1 cellular context compared by ENCODE assay signal in genomic region chr1:228964178-228964819, GRCh38.
TF ChIP-seq lines count a peak whose summit lies in the region.

No MANE protein-coding gene starts in this region.

TF ChIP-seq in HepG2, 621 proteins besides CTCF, POLR2A, EP300 and RAD21 (continued from another document and continues in another):
- 0 out of 2 replicates have a peak, but pooled peaks have one; percentile 22 for TF ChIP-seq SKIL (CRISPR knock-in tag; IDR thresholded peaks at IDR 0.05; ENCODE audit: borderline replicate concordance)
- TF ChIP-seq LCORL (IDR thresholded peaks at IDR 0.05): no peak
- TF ChIP-seq LCORL (CRISPR knock-in tag; IDR thresholded peaks at IDR 0.05): peak; percentile 78; the same call in 1 of the 2 replicates
- TF ChIP-seq, protein P1, sequence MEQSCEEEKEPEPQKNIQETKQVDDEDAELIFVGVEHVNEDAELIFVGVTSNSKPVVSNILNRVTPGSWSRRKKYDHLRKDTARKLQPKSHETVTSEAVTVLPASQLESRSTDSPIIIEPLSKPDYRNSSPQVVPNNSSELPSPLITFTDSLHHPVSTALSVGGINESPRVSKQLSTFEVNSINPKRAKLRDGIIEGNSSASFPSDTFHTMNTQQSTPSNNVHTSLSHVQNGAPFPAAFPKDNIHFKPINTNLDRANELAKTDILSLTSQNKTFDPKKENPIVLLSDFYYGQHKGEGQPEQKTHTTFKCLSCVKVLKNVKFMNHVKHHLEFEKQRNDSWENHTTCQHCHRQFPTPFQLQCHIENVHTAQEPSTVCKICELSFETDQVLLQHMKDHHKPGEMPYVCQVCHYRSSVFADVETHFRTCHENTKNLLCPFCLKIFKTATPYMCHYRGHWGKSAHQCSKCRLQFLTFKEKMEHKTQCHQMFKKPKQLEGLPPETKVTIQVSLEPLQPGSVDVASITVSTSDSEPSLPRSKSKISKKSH (CRISPR knock-in tag; IDR thresholded peaks at IDR 0.05; ENCODE audit: borderline replicate concordance): no peak
- peak; percentile 84; the same call in 1 of the 2 replicates for TF ChIP-seq BORCS8-MEF2B (CRISPR knock-in tag; IDR thresholded peaks at IDR 0.05)
- peak; percentile 79 for TF ChIP-seq TARDBP (CRISPR knock-in tag; IDR thresholded peaks at IDR 0.05)
- TF ChIP-seq, protein P2, sequence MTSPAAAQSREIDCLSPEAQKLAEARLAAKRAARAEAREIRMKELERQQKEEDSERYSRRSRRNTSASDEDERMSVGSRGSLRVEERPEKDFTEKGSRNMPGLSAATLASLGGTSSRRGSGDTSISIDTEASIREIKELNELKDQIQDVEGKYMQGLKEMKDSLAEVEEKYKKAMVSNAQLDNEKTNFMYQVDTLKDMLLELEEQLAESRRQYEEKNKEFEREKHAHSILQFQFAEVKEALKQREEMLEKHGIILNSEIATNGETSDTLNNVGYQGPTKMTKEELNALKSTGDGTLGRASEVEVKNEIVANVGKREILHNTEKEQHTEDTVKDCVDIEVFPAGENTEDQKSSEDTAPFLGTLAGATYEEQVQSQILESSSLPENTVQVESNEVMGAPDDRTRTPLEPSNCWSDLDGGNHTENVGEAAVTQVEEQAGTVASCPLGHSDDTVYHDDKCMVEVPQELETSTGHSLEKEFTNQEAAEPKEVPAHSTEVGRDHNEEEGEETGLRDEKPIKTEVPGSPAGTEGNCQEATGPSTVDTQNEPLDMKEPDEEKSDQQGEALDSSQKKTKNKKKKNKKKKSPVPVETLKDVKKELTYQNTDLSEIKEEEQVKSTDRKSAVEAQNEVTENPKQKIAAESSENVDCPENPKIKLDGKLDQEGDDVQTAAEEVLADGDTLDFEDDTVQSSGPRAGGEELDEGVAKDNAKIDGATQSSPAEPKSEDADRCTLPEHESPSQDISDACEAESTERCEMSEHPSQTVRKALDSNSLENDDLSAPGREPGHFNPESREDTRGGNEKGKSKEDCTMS (CRISPR knock-in tag; conservative IDR thresholded peaks at IDR 0.05): no peak
- TF ChIP-seq RAD51 (IDR thresholded peaks at IDR 0.05; ENCODE audit: borderline replicate concordance): no peak
- TF ChIP-seq, protein P3, sequence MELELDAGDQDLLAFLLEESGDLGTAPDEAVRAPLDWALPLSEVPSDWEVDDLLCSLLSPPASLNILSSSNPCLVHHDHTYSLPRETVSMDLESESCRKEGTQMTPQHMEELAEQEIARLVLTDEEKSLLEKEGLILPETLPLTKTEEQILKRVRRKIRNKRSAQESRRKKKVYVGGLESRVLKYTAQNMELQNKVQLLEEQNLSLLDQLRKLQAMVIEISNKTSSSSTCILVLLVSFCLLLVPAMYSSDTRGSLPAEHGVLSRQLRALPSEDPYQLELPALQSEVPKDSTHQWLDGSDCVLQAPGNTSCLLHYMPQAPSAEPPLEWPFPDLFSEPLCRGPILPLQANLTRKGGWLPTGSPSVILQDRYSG (CRISPR knock-in tag; IDR thresholded peaks at IDR 0.05): no peak
- TF ChIP-seq, protein P4, sequence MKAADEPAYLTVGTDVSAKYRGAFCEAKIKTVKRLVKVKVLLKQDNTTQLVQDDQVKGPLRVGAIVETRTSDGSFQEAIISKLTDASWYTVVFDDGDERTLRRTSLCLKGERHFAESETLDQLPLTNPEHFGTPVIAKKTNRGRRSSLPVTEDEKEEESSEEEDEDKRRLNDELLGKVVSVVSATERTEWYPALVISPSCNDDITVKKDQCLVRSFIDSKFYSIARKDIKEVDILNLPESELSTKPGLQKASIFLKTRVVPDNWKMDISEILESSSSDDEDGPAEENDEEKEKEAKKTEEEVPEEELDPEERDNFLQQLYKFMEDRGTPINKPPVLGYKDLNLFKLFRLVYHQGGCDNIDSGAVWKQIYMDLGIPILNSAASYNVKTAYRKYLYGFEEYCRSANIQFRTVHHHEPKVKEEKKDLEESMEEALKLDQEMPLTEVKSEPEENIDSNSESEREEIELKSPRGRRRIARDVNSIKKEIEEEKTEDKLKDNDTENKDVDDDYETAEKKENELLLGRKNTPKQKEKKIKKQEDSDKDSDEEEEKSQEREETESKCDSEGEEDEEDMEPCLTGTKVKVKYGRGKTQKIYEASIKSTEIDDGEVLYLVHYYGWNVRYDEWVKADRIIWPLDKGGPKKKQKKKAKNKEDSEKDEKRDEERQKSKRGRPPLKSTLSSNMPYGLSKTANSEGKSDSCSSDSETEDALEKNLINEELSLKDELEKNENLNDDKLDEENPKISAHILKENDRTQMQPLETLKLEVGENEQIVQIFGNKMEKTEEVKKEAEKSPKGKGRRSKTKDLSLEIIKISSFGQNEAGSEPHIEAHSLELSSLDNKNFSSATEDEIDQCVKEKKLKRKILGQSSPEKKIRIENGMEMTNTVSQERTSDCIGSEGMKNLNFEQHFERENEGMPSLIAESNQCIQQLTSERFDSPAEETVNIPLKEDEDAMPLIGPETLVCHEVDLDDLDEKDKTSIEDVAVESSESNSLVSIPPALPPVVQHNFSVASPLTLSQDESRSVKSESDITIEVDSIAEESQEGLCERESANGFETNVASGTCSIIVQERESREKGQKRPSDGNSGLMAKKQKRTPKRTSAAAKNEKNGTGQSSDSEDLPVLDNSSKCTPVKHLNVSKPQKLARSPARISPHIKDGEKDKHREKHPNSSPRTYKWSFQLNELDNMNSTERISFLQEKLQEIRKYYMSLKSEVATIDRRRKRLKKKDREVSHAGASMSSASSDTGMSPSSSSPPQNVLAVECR (CRISPR knock-in tag; IDR thresholded peaks at IDR 0.05; ENCODE audit: borderline replicate concordance): peak; percentile 50; the same call in 1 of the 2 replicates
- TF ChIP-seq SIN3A (IDR thresholded peaks at IDR 0.05; ENCODE audit: borderline replicate concordance, low read depth, low read length): no peak
- peak; percentile 37; the same call in 1 of the 2 replicates for TF ChIP-seq ZNF788 (CRISPR knock-in tag; IDR thresholded peaks at IDR 0.05; ENCODE audit: borderline replicate concordance)
- no peak for TF ChIP-seq THAP7 (CRISPR knock-in tag; IDR thresholded peaks at IDR 0.05)
- peak; percentile 75 for TF ChIP-seq RXRB (CRISPR knock-in tag; IDR thresholded peaks at IDR 0.05; ENCODE audit: borderline replicate concordance)
- TF ChIP-seq ZNF136 (CRISPR knock-in tag; IDR thresholded peaks at IDR 0.05; ENCODE audit: low read depth): no peak
- no peak for TF ChIP-seq NKX3-1 (CRISPR knock-in tag; IDR thresholded peaks at IDR 0.05)
- TF ChIP-seq, protein P5, sequence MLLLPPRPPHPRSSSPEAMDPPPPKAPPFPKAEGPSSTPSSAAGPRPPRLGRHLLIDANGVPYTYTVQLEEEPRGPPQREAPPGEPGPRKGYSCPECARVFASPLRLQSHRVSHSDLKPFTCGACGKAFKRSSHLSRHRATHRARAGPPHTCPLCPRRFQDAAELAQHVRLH (CRISPR knock-in tag; IDR thresholded peaks at IDR 0.05; ENCODE audit: borderline replicate concordance, low read depth): no peak
- TF ChIP-seq IRF2 (CRISPR knock-in tag; IDR thresholded peaks at IDR 0.05): peak; percentile 60; the same call in 1 of the 2 replicates
- TF ChIP-seq ATM (IDR thresholded peaks at IDR 0.05; ENCODE audit: borderline replicate concordance): no peak
- no peak for TF ChIP-seq BRCA1 (CRISPR knock-in tag; IDR thresholded peaks at IDR 0.05)
- TF ChIP-seq, protein P6, sequence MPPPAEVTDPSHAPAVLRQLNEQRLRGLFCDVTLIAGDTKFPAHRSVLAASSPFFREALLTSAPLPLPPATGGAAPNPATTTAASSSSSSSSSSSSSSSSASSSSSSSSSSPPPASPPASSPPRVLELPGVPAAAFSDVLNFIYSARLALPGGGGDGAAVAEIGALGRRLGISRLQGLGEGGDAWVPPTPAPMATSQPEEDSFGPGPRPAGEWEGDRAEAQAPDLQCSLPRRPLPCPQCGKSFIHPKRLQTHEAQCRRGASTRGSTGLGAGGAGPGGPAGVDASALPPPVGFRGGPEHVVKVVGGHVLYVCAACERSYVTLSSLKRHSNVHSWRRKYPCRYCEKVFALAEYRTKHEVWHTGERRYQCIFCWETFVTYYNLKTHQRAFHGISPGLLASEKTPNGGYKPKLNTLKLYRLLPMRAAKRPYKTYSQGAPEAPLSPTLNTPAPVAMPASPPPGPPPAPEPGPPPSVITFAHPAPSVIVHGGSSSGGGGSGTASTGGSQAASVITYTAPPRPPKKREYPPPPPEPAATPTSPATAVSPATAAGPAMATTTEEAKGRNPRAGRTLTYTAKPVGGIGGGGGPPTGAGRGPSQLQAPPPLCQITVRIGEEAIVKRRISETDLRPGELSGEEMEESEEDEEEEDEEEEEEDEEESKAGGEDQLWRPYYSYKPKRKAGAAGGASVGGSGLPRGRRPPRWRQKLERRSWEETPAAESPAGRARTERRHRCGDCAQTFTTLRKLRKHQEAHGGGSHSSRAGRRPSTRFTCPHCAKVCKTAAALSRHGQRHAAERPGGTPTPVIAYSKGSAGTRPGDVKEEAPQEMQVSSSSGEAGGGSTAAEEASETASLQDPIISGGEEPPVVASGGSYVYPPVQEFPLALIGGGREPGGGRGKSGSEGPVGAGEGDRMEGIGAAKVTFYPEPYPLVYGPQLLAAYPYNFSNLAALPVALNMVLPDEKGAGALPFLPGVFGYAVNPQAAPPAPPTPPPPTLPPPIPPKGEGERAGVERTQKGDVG (CRISPR knock-in tag; IDR thresholded peaks at IDR 0.05; ENCODE audit: borderline replicate concordance): no peak
- no peak for TF ChIP-seq TBX3 (IDR thresholded peaks at IDR 0.05; ENCODE audit: borderline replicate concordance)
- no peak for TF ChIP-seq BHLHE40 (IDR thresholded peaks at IDR 0.05; ENCODE audit: low read length)
- no peak for TF ChIP-seq ZNF552 (CRISPR knock-in tag; IDR thresholded peaks at IDR 0.05; ENCODE audit: borderline replicate concordance)
- 0 out of 2 replicates have a peak, but pooled peaks have one; percentile 51 for TF ChIP-seq ZMYM3 (CRISPR knock-in tag; IDR thresholded peaks at IDR 0.05)
- TF ChIP-seq, protein P7, sequence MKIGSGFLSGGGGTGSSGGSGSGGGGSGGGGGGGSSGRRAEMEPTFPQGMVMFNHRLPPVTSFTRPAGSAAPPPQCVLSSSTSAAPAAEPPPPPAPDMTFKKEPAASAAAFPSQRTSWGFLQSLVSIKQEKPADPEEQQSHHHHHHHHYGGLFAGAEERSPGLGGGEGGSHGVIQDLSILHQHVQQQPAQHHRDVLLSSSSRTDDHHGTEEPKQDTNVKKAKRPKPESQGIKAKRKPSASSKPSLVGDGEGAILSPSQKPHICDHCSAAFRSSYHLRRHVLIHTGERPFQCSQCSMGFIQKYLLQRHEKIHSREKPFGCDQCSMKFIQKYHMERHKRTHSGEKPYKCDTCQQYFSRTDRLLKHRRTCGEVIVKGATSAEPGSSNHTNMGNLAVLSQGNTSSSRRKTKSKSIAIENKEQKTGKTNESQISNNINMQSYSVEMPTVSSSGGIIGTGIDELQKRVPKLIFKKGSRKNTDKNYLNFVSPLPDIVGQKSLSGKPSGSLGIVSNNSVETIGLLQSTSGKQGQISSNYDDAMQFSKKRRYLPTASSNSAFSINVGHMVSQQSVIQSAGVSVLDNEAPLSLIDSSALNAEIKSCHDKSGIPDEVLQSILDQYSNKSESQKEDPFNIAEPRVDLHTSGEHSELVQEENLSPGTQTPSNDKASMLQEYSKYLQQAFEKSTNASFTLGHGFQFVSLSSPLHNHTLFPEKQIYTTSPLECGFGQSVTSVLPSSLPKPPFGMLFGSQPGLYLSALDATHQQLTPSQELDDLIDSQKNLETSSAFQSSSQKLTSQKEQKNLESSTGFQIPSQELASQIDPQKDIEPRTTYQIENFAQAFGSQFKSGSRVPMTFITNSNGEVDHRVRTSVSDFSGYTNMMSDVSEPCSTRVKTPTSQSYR (CRISPR knock-in tag; IDR thresholded peaks at IDR 0.05; ENCODE audit: borderline replicate concordance): no peak
- TF ChIP-seq ZC3H13 (CRISPR knock-in tag; IDR thresholded peaks at IDR 0.05): no peak
- TF ChIP-seq, protein P8, sequence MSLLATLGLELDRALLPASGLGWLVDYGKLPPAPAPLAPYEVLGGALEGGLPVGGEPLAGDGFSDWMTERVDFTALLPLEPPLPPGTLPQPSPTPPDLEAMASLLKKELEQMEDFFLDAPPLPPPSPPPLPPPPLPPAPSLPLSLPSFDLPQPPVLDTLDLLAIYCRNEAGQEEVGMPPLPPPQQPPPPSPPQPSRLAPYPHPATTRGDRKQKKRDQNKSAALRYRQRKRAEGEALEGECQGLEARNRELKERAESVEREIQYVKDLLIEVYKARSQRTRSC (CRISPR knock-in tag; IDR thresholded peaks at IDR 0.05; ENCODE audit: low read depth): no peak
- TF ChIP-seq ATF2 (CRISPR knock-in tag; IDR thresholded peaks at IDR 0.05): peak; percentile 45; the same call in 1 of the 2 replicates
- peak; percentile 61; the same call in 1 of the 2 replicates for TF ChIP-seq ZNF501 (CRISPR knock-in tag; IDR thresholded peaks at IDR 0.05)
- no peak for TF ChIP-seq ZSCAN29 (CRISPR knock-in tag; conservative IDR thresholded peaks at IDR 0.05)
- TF ChIP-seq KDM6A (CRISPR knock-in tag; IDR thresholded peaks at IDR 0.05; ENCODE audit: low read depth): peak; percentile 81
